Comparison of ENCODE assay signal across 26 cellular contexts in the genomic region with DNA sequence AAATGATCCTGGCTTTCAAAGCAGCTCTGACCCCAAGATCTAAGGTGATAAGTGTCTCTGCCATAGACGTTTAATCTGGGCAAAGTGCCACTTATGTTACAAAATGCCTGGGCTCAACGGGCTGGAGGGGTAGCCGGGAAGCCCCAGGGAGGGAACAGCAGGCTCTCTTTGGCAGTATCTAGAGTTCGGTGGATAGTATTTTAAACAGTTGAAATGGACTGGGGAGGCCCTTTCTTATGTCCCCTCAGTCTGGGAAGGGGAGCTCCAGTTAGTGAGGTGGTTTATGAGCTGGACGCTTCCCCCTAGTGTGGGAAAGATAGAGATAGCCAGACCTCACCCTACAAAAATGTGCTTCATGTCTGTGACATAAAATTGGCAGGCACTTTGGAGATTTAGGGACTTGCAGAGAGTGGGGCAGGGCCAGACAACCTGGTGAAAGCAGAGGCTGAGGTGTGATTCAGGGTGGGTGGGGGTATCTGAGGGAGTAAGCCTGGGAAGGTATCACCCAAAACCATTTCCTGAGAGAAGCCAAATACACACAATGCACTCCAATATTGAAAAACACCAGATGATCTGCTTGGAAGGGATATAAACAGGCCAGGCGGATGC. TPM values are rescaled to one million over a fixed set of nuclear protein-coding genes. Genes with fewer than 3 reads are reported as not detected.
DNase-seq lines count a peak whose midpoint lies in the region; ATAC-seq and TF ChIP-seq lines count a peak whose summit lies in the region.
"Had no signal": no experiment of that assay in that cellular context is flagged by ENCODE, and none has a peak within 500 bp of the region (broad histone marks: within the 10 kb centered on the region; RNA-seq: fewer than 3 reads in every experiment).

No MANE protein-coding gene starts in this region.

- H3K4me1 ChIP-seq in breast epithelium = no peaks in the 10 kb centered on the region
- H3K4me1 ChIP-seq: colonic mucosa, neural progenitor cell, SJCRH30 had no signal

- intact Hi-C loops in MCF 10A (cut with micrococcal nuclease) = no loop called here
- intact Hi-C loops in breast epithelium (cut with DNase I; ENCODE audit: low total_unique reads) = no loop called here
- intact Hi-C loops in left ventricle myocardium superior (cut with micrococcal nuclease) = no loop called here

- no peaks in the 10 kb centered on the region for H3K36me3 ChIP-seq in breast epithelium
- H3K36me3 ChIP-seq: colonic mucosa, neural progenitor cell, SJCRH30 had no signal

- no peak overlapping the region for H3K27ac ChIP-seq in breast epithelium
- H3K27ac ChIP-seq: colonic mucosa, neural progenitor cell, SJCRH30 had no signal

- H3K4me3 Mint-ChIP-seq in MCF 10A (ENCODE audit: unreplicated experiment) (no peak overlapping the region), chondrocyte (ENCODE audit: unreplicated experiment) (no peak overlapping the region), neural crest cell (peak overlapping the region; percentile 11)
- H3K4me3 Mint-ChIP-seq: activated naive CD8-positive, alpha-beta T cell treated with anti-CD3 and anti-CD28 coated beads, Interleukin-2, amount 10 ng/mL, durations not matched to agents 7 days and 5 days; activated T-helper 1 cell treated with anti-CD3 and anti-CD28 coated beads, Interleukin-12 subunit alpha, Interleukin-12 subunit beta, Interleukin-2, Interleukin-4 antibody, amounts not matched to agents 30 ng/mL and 10 ng/mL and 1 ng/mL, durations not matched to agents 14 hours and 24 hours and 36 hours; CD8-positive, alpha-beta T cell; neural progenitor cell had no signal

- no TSS peak for BruUV-seq in MCF 10A (replicated peaks; lab: Mats Ljungman, UMichigan)

- DNase-seq in MCF 10A (ENCODE audit: unreplicated experiment) (peak; percentile 31), breast epithelium (ENCODE audit: low spot score in 2 of 2) (no peak), chondrocyte (ENCODE audit: low spot score) (peak; percentile 27), neural crest cell (ENCODE audit: low read depth, low spot score) (no peak), GM19238 (ENCODE audit: insufficient read length, low spot score) (no peak), left ventricle myocardium superior (no peak)
- DNase-seq: activated naive CD8-positive, alpha-beta T cell treated with anti-CD3 and anti-CD28 coated beads, Interleukin-2, amount 10 ng/mL, durations not matched to agents 7 days and 5 days; CD8-positive, alpha-beta T cell; colonic mucosa; hippocampal formation; kidney glomerular epithelial cell; mesendoderm; NCI-H1436 treated with DMSO at 0.1 percent for 48 hours; NCI-H2171 treated with DMSO at 0.1 percent for 48 hours; NCI-H748 treated with DMSO at 0.1 percent for 48 hours; SJCRH30; stimulated activated CD4-positive, alpha-beta T cell treated with anti-CD3 and anti-CD28 coated beads, Interleukin-12 subunit alpha, Interleukin-12 subunit beta, amount 100 ng/mL, for 4 hours; stimulated activated CD8-positive, alpha-beta memory T cell treated with anti-CD3 and anti-CD28 coated beads, Interleukin-4, amount 100 ng/mL, for 48 hours; T1000 had no signal

- peaks cover 10% of the 10 kb centered on the region for H3K4me1 Mint-ChIP-seq in MCF 10A (ENCODE audit: insufficient read depth, unreplicated experiment)
- peaks cover 7% of the 10 kb centered on the region for H3K4me1 Mint-ChIP-seq in chondrocyte (ENCODE audit: low read depth)
- H3K4me1 Mint-ChIP-seq in neural crest cell = no peaks in the 10 kb centered on the region
- H3K4me1 Mint-ChIP-seq: neural progenitor cell had no signal

- CTCF ChIA-PET in MCF 10A (lab: Yijun Ruan, JAX) = no interaction called here

- TF ChIP-seq CTCF in MCF 10A (IDR thresholded peaks at IDR 0.05; ENCODE audit: unreplicated experiment) (no peak), breast epithelium (IDR thresholded peaks at IDR 0.05) (no peak), chondrocyte (IDR thresholded peaks at IDR 0.05) (no peak), neural crest cell (conservative IDR thresholded peaks at IDR 0.05) (no peak)

- peaks cover 11 to 100% of the 10 kb centered on the region in 2 donors for H3K27me3 ChIP-seq in breast epithelium

- H3K9me3 Mint-ChIP-seq in MCF 10A (ENCODE audit: unreplicated experiment) (no peaks in the 10 kb centered on the region), chondrocyte (ENCODE audit: low read depth) (no peaks in the 10 kb centered on the region), neural crest cell (no peaks in the 10 kb centered on the region)
- H3K9me3 Mint-ChIP-seq: activated naive CD8-positive, alpha-beta T cell treated with anti-CD3 and anti-CD28 coated beads, Interleukin-2, amount 10 ng/mL, durations not matched to agents 7 days and 5 days; activated T-helper 1 cell treated with anti-CD3 and anti-CD28 coated beads, Interleukin-12 subunit alpha, Interleukin-12 subunit beta, Interleukin-2, Interleukin-4 antibody, amounts not matched to agents 30 ng/mL and 10 ng/mL and 1 ng/mL, durations not matched to agents 14 hours and 24 hours and 36 hours; CD8-positive, alpha-beta T cell had no signal

- TF ChIP-seq POLR2A in breast epithelium (IDR thresholded peaks at IDR 0.05) = no peak

- H3K27ac Mint-ChIP-seq in MCF 10A (ENCODE audit: low read depth, unreplicated experiment) = no peak overlapping the region
- no peak overlapping the region for H3K27ac Mint-ChIP-seq in chondrocyte (ENCODE audit: unreplicated experiment)
- no peak overlapping the region for H3K27ac Mint-ChIP-seq in neural crest cell (ENCODE audit: unreplicated experiment)
- H3K27ac Mint-ChIP-seq: activated naive CD8-positive, alpha-beta T cell treated with anti-CD3 and anti-CD28 coated beads, Interleukin-2, amount 10 ng/mL, durations not matched to agents 7 days and 5 days; activated T-helper 1 cell treated with anti-CD3 and anti-CD28 coated beads, Interleukin-12 subunit alpha, Interleukin-12 subunit beta, Interleukin-2, Interleukin-4 antibody, amounts not matched to agents 30 ng/mL and 10 ng/mL and 1 ng/mL, durations not matched to agents 14 hours and 24 hours and 36 hours; CD8-positive, alpha-beta T cell; neural progenitor cell had no signal

- no peaks in the 10 kb centered on the region for H3K36me3 Mint-ChIP-seq in MCF 10A (ENCODE audit: insufficient read depth, unreplicated experiment)
- no peaks in the 10 kb centered on the region for H3K36me3 Mint-ChIP-seq in chondrocyte (ENCODE audit: low read depth)
- H3K36me3 Mint-ChIP-seq in neural crest cell (ENCODE audit: low read depth) = no peaks in the 10 kb centered on the region
- H3K36me3 Mint-ChIP-seq: brain; CD8-positive, alpha-beta T cell had no signal

- peak overlapping the region in 1 of 3 donors; percentile 14 for H3K4me3 ChIP-seq in breast epithelium
- H3K4me3 ChIP-seq: colonic mucosa, neural progenitor cell, SJCRH30 had no signal

- POLR2A ChIA-PET in MCF 10A (lab: Yijun Ruan, JAX) = interaction anchor here (1.0 kb wide), 1 partner anchor 29 kb away, joined by 3 read pairs; a partner anchor contains a TSS

- ATAC-seq in SK-N-SH treated with all-trans-retinoic acid at 6 μM for 48 hours (no peak), HG03280 (IDR thresholded peaks at IDR 0.05; ENCODE audit: unreplicated experiment) (no peak), left ventricle myocardium superior (no peak)
- ATAC-seq: CD8-positive, alpha-beta T cell had no signal

- H3K27me3 Mint-ChIP-seq in MCF 10A (ENCODE audit: insufficient read depth, unreplicated experiment) (no peaks in the 10 kb centered on the region), chondrocyte (ENCODE audit: low read depth) (peaks cover 96% of the 10 kb centered on the region), neural crest cell (ENCODE audit: low read depth) (peaks cover 100% of the 10 kb centered on the region)

- H3K9me3 ChIP-seq in breast epithelium = no peaks in the 10 kb centered on the region
- H3K9me3 ChIP-seq: colonic mucosa, SJCRH30 had no signal

TF ChIP-seq in SK-N-SH treated with all-trans-retinoic acid at 6 μM for 48 hours, 23 proteins besides CTCF, POLR2A, EP300 and RAD21:
- TF ChIP-seq ESRRG (CRISPR knock-in tag; IDR thresholded peaks at IDR 0.05) = no peak
- TF ChIP-seq CSDC2 (CRISPR knock-in tag; IDR thresholded peaks at IDR 0.05) = no peak

RNA-seq across cellular contexts. Expression of a gene that starts 5.4 kb away (rescaled TPM):
- total RNA-seq in MCF 10A (2022) (1.2 and 1.6 TPM in 2 replicates), breast epithelium (under 1 TPM in 1 of 3 donors, not detected in 2; 0.29 TPM), chondrocyte (not detected in 3 replicates), neural crest cell (not detected in 2 replicates), left ventricle myocardium superior (not detected)
- total RNA-seq: activated CD8-positive, alpha-beta memory T cell treated with anti-CD3 and anti-CD28 coated beads for 36 hours; activated naive CD8-positive, alpha-beta T cell treated with anti-CD3 and anti-CD28 coated beads, Interleukin-2, amount 10 ng/mL, durations not matched to agents 7 days and 5 days; activated T-helper 1 cell treated with anti-CD3 and anti-CD28 coated beads, Interleukin-12 subunit alpha, Interleukin-12 subunit beta, Interleukin-2, Interleukin-4 antibody, amounts not matched to agents 30 ng/mL and 10 ng/mL and 1 ng/mL, durations not matched to agents 14 hours and 24 hours and 36 hours; CD8-positive, alpha-beta T cell; colonic mucosa; pulmonary artery endothelial cell had no signal

RNA-seq across cellular contexts. Expression of a gene that starts 7.2 kb away (rescaled TPM):
- 1.5 and 2.0 TPM in 2 replicates for total RNA-seq in MCF 10A (2022)
- 1 to 10 TPM in 1 of 3 donors, under 1 TPM in 1, not detected in 1; 0.73 to 1.3 TPM for total RNA-seq in breast epithelium
- total RNA-seq in chondrocyte = not detected in 3 replicates
- total RNA-seq in neural crest cell = not detected in 2 replicates
- total RNA-seq in left ventricle myocardium superior = not detected
- total RNA-seq: activated CD8-positive, alpha-beta memory T cell treated with anti-CD3 and anti-CD28 coated beads for 36 hours; activated naive CD8-positive, alpha-beta T cell treated with anti-CD3 and anti-CD28 coated beads, Interleukin-2, amount 10 ng/mL, durations not matched to agents 7 days and 5 days; activated T-helper 1 cell treated with anti-CD3 and anti-CD28 coated beads, Interleukin-12 subunit alpha, Interleukin-12 subunit beta, Interleukin-2, Interleukin-4 antibody, amounts not matched to agents 30 ng/mL and 10 ng/mL and 1 ng/mL, durations not matched to agents 14 hours and 24 hours and 36 hours; CD8-positive, alpha-beta T cell; colonic mucosa; pulmonary artery endothelial cell had no signal

RNA-seq across cellular contexts. Expression of a gene that starts 12.9 kb away (rescaled TPM):
- total RNA-seq in MCF 10A (2022) = not detected in 2 replicates
- total RNA-seq in breast epithelium = under 1 TPM in 1 of 3 donors, not detected in 2; 0.15 TPM
- not detected in 3 replicates for total RNA-seq in chondrocyte
- total RNA-seq in neural crest cell = not detected in 2 replicates
- total RNA-seq in left ventricle myocardium superior = not detected
- total RNA-seq: activated CD8-positive, alpha-beta memory T cell treated with anti-CD3 and anti-CD28 coated beads for 36 hours; activated naive CD8-positive, alpha-beta T cell treated with anti-CD3 and anti-CD28 coated beads, Interleukin-2, amount 10 ng/mL, durations not matched to agents 7 days and 5 days; activated T-helper 1 cell treated with anti-CD3 and anti-CD28 coated beads, Interleukin-12 subunit alpha, Interleukin-12 subunit beta, Interleukin-2, Interleukin-4 antibody, amounts not matched to agents 30 ng/mL and 10 ng/mL and 1 ng/mL, durations not matched to agents 14 hours and 24 hours and 36 hours; CD8-positive, alpha-beta T cell; colonic mucosa; pulmonary artery endothelial cell; SJCRH30 had no signal

RNA-seq across cellular contexts. Expression of a gene that starts 17.4 kb away (rescaled TPM):
- total RNA-seq in MCF 10A (2022) (not detected in 2 replicates), breast epithelium (10 to 100 TPM in 1 of 3 donors, 1 to 10 TPM in 2; 2.0 to 10.9 (median 4.3) TPM), chondrocyte (not detected in 3 replicates), neural crest cell (1.8 TPM in 2 replicates), left ventricle myocardium superior (not detected)
- total RNA-seq: activated CD8-positive, alpha-beta memory T cell treated with anti-CD3 and anti-CD28 coated beads for 36 hours; activated naive CD8-positive, alpha-beta T cell treated with anti-CD3 and anti-CD28 coated beads, Interleukin-2, amount 10 ng/mL, durations not matched to agents 7 days and 5 days; activated T-helper 1 cell treated with anti-CD3 and anti-CD28 coated beads, Interleukin-12 subunit alpha, Interleukin-12 subunit beta, Interleukin-2, Interleukin-4 antibody, amounts not matched to agents 30 ng/mL and 10 ng/mL and 1 ng/mL, durations not matched to agents 14 hours and 24 hours and 36 hours; CD8-positive, alpha-beta T cell; colonic mucosa; pulmonary artery endothelial cell had no signal

RNA-seq across cellular contexts. Expression of a gene that starts 28.9 kb away (rescaled TPM):
- 5.3 and 6.0 TPM in 2 replicates for total RNA-seq in MCF 10A (2022)
- total RNA-seq in breast epithelium = 1 to 10 TPM in 1 of 3 donors, under 1 TPM in 1, not detected in 1; 0.98 to 1.0 TPM
- not detected in 3 replicates for total RNA-seq in chondrocyte
- total RNA-seq in neural crest cell = not detected in 2 replicates
- not detected for total RNA-seq in left ventricle myocardium superior
- total RNA-seq: activated CD8-positive, alpha-beta memory T cell treated with anti-CD3 and anti-CD28 coated beads for 36 hours; activated naive CD8-positive, alpha-beta T cell treated with anti-CD3 and anti-CD28 coated beads, Interleukin-2, amount 10 ng/mL, durations not matched to agents 7 days and 5 days; activated T-helper 1 cell treated with anti-CD3 and anti-CD28 coated beads, Interleukin-12 subunit alpha, Interleukin-12 subunit beta, Interleukin-2, Interleukin-4 antibody, amounts not matched to agents 30 ng/mL and 10 ng/mL and 1 ng/mL, durations not matched to agents 14 hours and 24 hours and 36 hours; CD8-positive, alpha-beta T cell; colonic mucosa; pulmonary artery endothelial cell had no signal

Comparison
In these comparisons a context has a peak if more than half of its experiments do, and no peak if none do; other contexts are left out.
1. DNase-seq: peak in MCF 10A (single experiment) and chondrocyte (single experiment); none in breast epithelium (0 of 2), neural crest cell (single experiment), GM19238 (single experiment) and left ventricle myocardium superior (single experiment).